ENCODE assay signal across 8 cellular contexts in genomic region chr16:77211880-77212735, GRCh38. TPM values are rescaled to one million over a fixed set of nuclear protein-coding genes. Genes with fewer than 3 reads are reported as not detected.
DNase-seq lines count a peak whose midpoint lies in the region; ATAC-seq, FAIRE-seq and TF ChIP-seq lines count a peak whose summit lies in the region.

No MANE protein-coding gene starts in this region.

- H3K4me1 ChIP-seq in K562 (replicated peaks in 1 of 2; ENCODE audit: control insufficient read depth in 2 of 2, insufficient read depth in 2 of 2, low read length in 2 of 2) = peaks cover 0 to 17% of the 10 kb centered on the region in 2 experiments; a peak in 2 of 5 replicates

- H3K9me1 ChIP-seq in K562 (ENCODE audit: control insufficient read depth, insufficient read depth, low read length) = no peaks in the 10 kb centered on the region

- no peaks in the 10 kb centered on the region for H3K9me3 ChIP-seq in K562 (replicated peaks; ENCODE audit: control insufficient read depth, insufficient read depth, low read depth, low read length)

- TF ChIP-seq EP300 in K562 (IDR thresholded peaks at IDR 0.05; ENCODE audit: low read length) = no peak

- WGBS in K562 (ENCODE audit: insufficient coverage, low coverage, missing lambda C conversion rate) = 4% methylated on average over 15 of the region's 66 CpGs

- no peak overlapping the region; the same call in 2 of the 3 replicates for H3K27ac ChIP-seq in K562 (ENCODE audit: extremely low read depth, low read depth, low read length)

- intact Hi-C loops in K562 (cut with micrococcal nuclease) = no loop called here

- POLR2A ChIA-PET in K562 (lab: Yijun Ruan, JAX) = interaction anchor here (1.2 kb wide), 1 partner anchor 11 kb away, joined by 4 read pairs; no protein-coding TSS in a partner anchor

- H3K4me3 ChIP-seq in K562 = peak overlapping the region; percentile 59

- TSS peak; percentile 84 for BruUV-seq in K562 (replicated peaks; lab: Mats Ljungman, UMichigan)

- peak; percentile 58 for ATAC-seq in HG02610 (IDR thresholded peaks at IDR 0.05; ENCODE audit: unreplicated experiment)
- peak; percentile 73 for ATAC-seq in K562

- DNase-seq in GM12892 (ENCODE audit: insufficient read length) (peak; percentile 64), NCI-H1417 (lab: John Stamatoyannopoulos, UW) (peak; percentile 81 to 95 (median 94)), T-helper 9 cell (peak; percentile 68), K562 (ENCODE audit: extremely low read depth in 1 of 4, low spot score in 3 of 4) (peak; percentile 55 to 88 (median 78)), kidney tubule cell (ENCODE audit: low spot score) (peak; percentile 77)
- DNase-seq in stimulated activated CD4-positive, alpha-beta T cell treated with anti-CD3 and anti-CD28 coated beads, Interleukin-4, amount 100 ng/mL, for 48 hours (ENCODE audit: low read depth in 2 of 2) = peak; percentile 56 to 58
- no peak for DNase-seq in NK-92 treated with Interleukin-12 subunit alpha and Interleukin-12 subunit beta, amount 100 ng/mL, for 24 hours (lab: John Stamatoyannopoulos, UW)

- FAIRE-seq in GM12892 (lab: Jason Lieb, UNC) (no peak), K562 (lab: Jason Lieb, UNC) (no peak)

- TF ChIP-seq POLR2A in GM12892 (IDR thresholded peaks at IDR 0.05; ENCODE audit: low read depth, low read length) (no peak), K562 (conservative IDR thresholded peaks at IDR 0.05) (no peak)

- CTCF ChIA-PET in K562 (lab: Yijun Ruan, JAX; ENCODE audit: low intra/inter-chr PET ratio) = no interaction called here

- H4K20me1 ChIP-seq in K562 (replicated peaks; ENCODE audit: control insufficient read depth, insufficient read depth, low read length) = no peaks in the 10 kb centered on the region; the same call in 1 of the 2 replicates

- no peaks in the 10 kb centered on the region for H3K36me3 ChIP-seq in K562 (ENCODE audit: control insufficient read depth, insufficient read depth, low read length)

- no peak for TF ChIP-seq CTCF in K562 (IDR thresholded peaks at IDR 0.05 in 2 of 3, conservative IDR thresholded peaks at IDR 0.05 in 1 of 3; ENCODE audit: insufficient read depth in 2 of 3, low read depth in 1 of 3, low read length in 3 of 3)

- no peak for TF ChIP-seq RAD21 in K562 (CRISPR knock-in tag; conservative IDR thresholded peaks at IDR 0.05 in 1 of 2, IDR thresholded peaks at IDR 0.05 in 1 of 2)

- H3K9ac ChIP-seq in K562 (ENCODE audit: insufficient read depth in 1 of 2, low read depth in 2 of 2, low read length in 2 of 2) = peak overlapping the region; percentile 46 to 90; a peak in 3 of 4 replicates

- peak overlapping the region; percentile 94 for H2AFZ ChIP-seq in K562 (ENCODE audit: low read depth, low read length)

- in situ Hi-C loops in K562 (cut with MboI) = no loop called here

- no peaks in the 10 kb centered on the region for H3K79me2 ChIP-seq in K562 (ENCODE audit: control insufficient read depth, insufficient read depth, low read length)

- H3K27me3 ChIP-seq in K562 (ENCODE audit: control insufficient read depth in 2 of 2, insufficient read depth in 2 of 2, low read length in 2 of 2) = peaks cover 0 to 16% of the 10 kb centered on the region in 2 experiments; a peak in 3 of 5 replicates

- H3K4me2 ChIP-seq in K562 (ENCODE audit: insufficient read depth, low read length) = peak overlapping the region; percentile 80

TF ChIP-seq in K562, 482 proteins besides CTCF, POLR2A, EP300 and RAD21 (continues in another document):
- TF ChIP-seq HNRNPLL (IDR thresholded peaks at IDR 0.05; ENCODE audit: low read depth, low read length, poor library complexity, severe bottlenecking) (no peak), YY1 (IDR thresholded peaks at IDR 0.05; ENCODE audit: borderline replicate concordance in 1 of 3, control insufficient read depth in 1 of 3, extremely low read depth in 1 of 3, insufficient read depth in 3 of 3, insufficient read length in 1 of 3, insufficient replicate concordance in 2 of 3, low read depth in 1 of 3, low read length in 2 of 3) (peak in 2 of 3 experiments; percentile 37 to 57), THRAP3 (IDR thresholded peaks at IDR 0.05; ENCODE audit: borderline replicate concordance) (no peak), MAX (CRISPR knock-in tag; IDR thresholded peaks at IDR 0.05) (no peak), TSC22D4 (tag; IDR thresholded peaks at IDR 0.05) (no peak), SIN3B (IDR thresholded peaks at IDR 0.05; ENCODE audit: low read depth) (no peak), SMAD1 (IDR thresholded peaks at IDR 0.05; ENCODE audit: low read depth, low read length, partially characterized antibody) (no peak), CSDE1 (IDR thresholded peaks at IDR 0.05) (no peak), ZBTB33 (CRISPR knock-in tag; IDR thresholded peaks at IDR 0.05) (no peak), HMG20B (CRISPR knock-in tag; IDR thresholded peaks at IDR 0.05) (no peak), HEY1 (CRISPR knock-in tag; IDR thresholded peaks at IDR 0.05; ENCODE audit: borderline replicate concordance) (no peak), ZNF253 (CRISPR knock-in tag; conservative IDR thresholded peaks at IDR 0.05) (no peak), RBFOX2 (IDR thresholded peaks at IDR 0.05; ENCODE audit: low read depth, low read length) (no peak), ZFX (CRISPR knock-in tag; IDR thresholded peaks at IDR 0.05) (no peak)
- TF ChIP-seq, protein P1, sequence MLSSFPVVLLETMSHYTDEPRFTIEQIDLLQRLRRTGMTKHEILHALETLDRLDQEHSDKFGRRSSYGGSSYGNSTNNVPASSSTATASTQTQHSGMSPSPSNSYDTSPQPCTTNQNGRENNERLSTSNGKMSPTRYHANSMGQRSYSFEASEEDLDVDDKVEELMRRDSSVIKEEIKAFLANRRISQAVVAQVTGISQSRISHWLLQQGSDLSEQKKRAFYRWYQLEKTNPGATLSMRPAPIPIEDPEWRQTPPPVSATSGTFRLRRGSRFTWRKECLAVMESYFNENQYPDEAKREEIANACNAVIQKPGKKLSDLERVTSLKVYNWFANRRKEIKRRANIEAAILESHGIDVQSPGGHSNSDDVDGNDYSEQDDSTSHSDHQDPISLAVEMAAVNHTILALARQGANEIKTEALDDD (IDR thresholded peaks at IDR 0.05) = no peak

RNA-seq across cellular contexts. Expression of gene SYCE1L, which starts 12.9 kb away (rescaled TPM):
- not detected for polyA plus RNA-seq in GM12892 (2012; ENCODE audit: missing spikeins)
- total RNA-seq in K562 (2011; cell fraction: chromatin; rRNA removed; ENCODE audit: low replicate concordance) = not detected in 2 replicates
- total RNA-seq in K562 (2011; cell fraction: nucleolus; rRNA removed) = not detected in 2 replicates
- not detected in 2 replicates for total RNA-seq in K562 (2011; cell fraction: nucleoplasm; rRNA removed)
- total RNA-seq in K562 (2014; rRNA removed) (0.54 and 0.57 TPM in 2 replicates), K562 (2014; rRNA removed; fragmentation: Illumina TruSeq; extraction: Trizol) (not detected in 2 replicates), K562 (2015; rRNA removed; fragmentation: Illumina TruSeq; extraction: Trizol) (0.19 and 0.80 TPM in 2 replicates), K562 (2021) (2.7 and 3.4 TPM in 2 replicates)
- polyA plus RNA-seq in K562 (2011; rRNA removed) (not detected in 2 replicates), K562 (2014; fragmentation: Illumina TruSeq; extraction: Trizol) (not detected in 2 replicates), K562 (2014; fragmentation: Nextera tagmentation; extraction: Ambion mirVana) (not detected), K562 (2014; rRNA removed) (1.3 and 1.4 TPM in 2 replicates)
- 0.13 and 0.21 TPM in 2 replicates for polyA plus RNA-seq in K562 (2011; cell fraction: cytosol; rRNA removed)
- 0.87 and 1.8 TPM in 2 replicates for polyA plus RNA-seq in K562 (2011; cell fraction: nucleus; rRNA removed)
- polyA plus RNA-seq in K562 (2012) = 0.78 and 0.87 TPM in 2 replicates
- not detected in 2 replicates for polyA minus RNA-seq in K562 (2011; rRNA and poly(A)+ RNA removed)
- polyA minus RNA-seq in K562 (2011; cell fraction: cytosol; rRNA and poly(A)+ RNA removed) = not detected in 2 replicates
- 0.54 TPM in 1 of 2 replicates, not detected in the other for polyA minus RNA-seq in K562 (2011; cell fraction: nucleus; rRNA and poly(A)+ RNA removed)

RNA-seq across cellular contexts. Expression of gene MON1B, which starts 21.1 kb away (rescaled TPM):
- polyA plus RNA-seq in GM12892 (2012; ENCODE audit: missing spikeins) = 15.1 TPM
- 34.1 and 57.3 TPM in 2 replicates for total RNA-seq in K562 (2011; cell fraction: chromatin; rRNA removed; ENCODE audit: low replicate concordance)
- 30.7 and 34.0 TPM in 2 replicates for total RNA-seq in K562 (2011; cell fraction: nucleolus; rRNA removed)
- 39.2 and 48.4 TPM in 2 replicates for total RNA-seq in K562 (2011; cell fraction: nucleoplasm; rRNA removed)
- total RNA-seq in K562 (2014; rRNA removed) = 13.4 and 18.7 TPM in 2 replicates
- total RNA-seq in K562 (2014; rRNA removed; fragmentation: Illumina TruSeq; extraction: Trizol) = 6.7 and 7.3 TPM in 2 replicates
- 7.8 TPM in 2 replicates for total RNA-seq in K562 (2015; rRNA removed; fragmentation: Illumina TruSeq; extraction: Trizol)
- 53.8 and 66.0 TPM in 2 replicates for total RNA-seq in K562 (2021)
- 12.6 and 16.4 TPM in 2 replicates for polyA plus RNA-seq in K562 (2011; rRNA removed)
- polyA plus RNA-seq in K562 (2011; cell fraction: cytosol; rRNA removed) = 15.9 and 30.6 TPM in 2 replicates
- polyA plus RNA-seq in K562 (2011; cell fraction: nucleus; rRNA removed) = 69.5 and 88.7 TPM in 2 replicates
- 19.9 and 41.0 TPM in 2 replicates for polyA plus RNA-seq in K562 (2012)
- 24.5 and 33.4 TPM in 2 replicates for polyA plus RNA-seq in K562 (2014; fragmentation: Illumina TruSeq; extraction: Trizol)
- polyA plus RNA-seq in K562 (2014; fragmentation: Nextera tagmentation; extraction: Ambion mirVana) = 1 to 10 TPM; 5.0 to 5.4 TPM
- polyA plus RNA-seq in K562 (2014; rRNA removed) = 25.8 and 32.2 TPM in 2 replicates
- polyA minus RNA-seq in K562 (2011; rRNA and poly(A)+ RNA removed) = 6.8 and 9.5 TPM in 2 replicates
- 13.3 and 14.4 TPM in 2 replicates for polyA minus RNA-seq in K562 (2011; cell fraction: cytosol; rRNA and poly(A)+ RNA removed)
- 16.4 and 17.6 TPM in 2 replicates for polyA minus RNA-seq in K562 (2011; cell fraction: nucleus; rRNA and poly(A)+ RNA removed)
